Comparison of ENCODE assay signal across 15 cellular contexts in the genomic region with DNA sequence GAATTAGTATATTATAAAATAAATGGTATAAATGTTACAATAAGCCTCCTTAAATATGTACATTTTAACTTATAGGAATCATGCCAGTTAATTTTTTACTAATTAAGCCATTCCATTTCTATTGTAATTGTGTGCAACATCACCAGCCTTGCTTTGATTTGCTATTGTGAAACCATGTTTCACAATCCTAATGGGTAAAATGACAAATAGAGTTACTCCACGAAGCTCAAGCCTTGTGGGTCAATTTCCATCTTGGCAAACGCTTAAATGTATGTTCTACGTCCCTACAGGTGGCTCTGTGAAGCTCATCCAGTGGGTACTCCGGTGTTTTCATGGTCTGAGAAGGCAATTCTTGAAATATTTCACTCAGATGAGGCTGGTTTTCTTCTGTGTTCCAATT.
"Had no signal": no experiment of that assay in that cellular context is flagged by ENCODE, and none has a peak within 500 bp of the region (broad histone marks: within the 10 kb centered on the region; RNA-seq: fewer than 3 reads in every experiment).

No MANE protein-coding gene starts in this region.

- H3K27me3 ChIP-seq: cardiac muscle cell, esophagus muscularis mucosa, right atrium auricular region, suprapubic skin had no signal

- H3K36me3 ChIP-seq: cardiac muscle cell, esophagus muscularis mucosa, right atrium auricular region, suprapubic skin had no signal

- H3K4me3 ChIP-seq: cardiac muscle cell, esophagus muscularis mucosa, right atrium auricular region, smooth muscle cell, suprapubic skin had no signal

- H3K27ac ChIP-seq: cardiac muscle cell, esophagus muscularis mucosa, right atrium auricular region, suprapubic skin, VCaP had no signal

- H3K4me2 ChIP-seq: smooth muscle cell had no signal

- H3K9me3 ChIP-seq: esophagus muscularis mucosa, right atrium auricular region, suprapubic skin had no signal

- H3K4me1 ChIP-seq: esophagus muscularis mucosa, right atrium auricular region, suprapubic skin had no signal

- ATAC-seq: stimulated activated naive CD8-positive, alpha-beta T cell treated with anti-CD3 and anti-CD28 coated beads, Interleukin-15, Interleukin-2, amounts not matched to agents 100 U/mL and 50 U/mL, for 24 hours had no signal

- DNase-seq: activated CD4-positive, alpha-beta T cell treated with anti-CD3 and anti-CD28 coated beads for 1 hour; activated CD4-positive, alpha-beta T cell treated with anti-CD3 and anti-CD28 coated beads, Interleukin-2, amount 50 U/mL, for 4 hours; activated naive CD4-positive, alpha-beta T cell treated with Interleukin-2 at 50 U/mL for 16 hours; activated T-cell treated with anti-CD3 and anti-CD28 coated beads for 4 hours; head of caudate nucleus; immature natural killer cell; occipital lobe; stimulated activated naive CD8-positive, alpha-beta T cell treated with anti-CD3 and anti-CD28 coated beads, Interleukin-15, Interleukin-2, amounts not matched to agents 100 U/mL and 50 U/mL, for 24 hours; T-helper 9 cell had no signal
